10 cellular contexts compared by ENCODE assay signal in genomic region chr2:128408349-128409305, GRCh38.
DNase-seq lines count a peak whose midpoint lies in the region; FAIRE-seq and TF ChIP-seq lines count a peak whose summit lies in the region.
"Had no signal": no experiment of that assay in that cellular context is flagged by ENCODE, and none has a peak within 500 bp of the region (broad histone marks: within the 10 kb centered on the region; RNA-seq: fewer than 3 reads in every experiment).

No MANE protein-coding gene starts in this region.

- H3K79me2 ChIP-seq in GM23248 (ENCODE audit: insufficient read depth) (no peaks in the 10 kb centered on the region), astrocyte (ENCODE audit: insufficient read depth, low read length) (no peaks in the 10 kb centered on the region)

- H3K4me2 ChIP-seq in GM23248 (ENCODE audit: unreplicated experiment) (peak overlapping the region; percentile 70), astrocyte (ENCODE audit: low read length) (peak overlapping the region; percentile 56)

- no peak overlapping the region for H3K4me3 Mint-ChIP-seq in astrocyte (ENCODE audit: unreplicated experiment)

- H3K9me3 ChIP-seq in GM23248 (ENCODE audit: low read depth): no peaks in the 10 kb centered on the region
- no peaks in the 10 kb centered on the region for H3K9me3 ChIP-seq in astrocyte (ENCODE audit: insufficient read depth, low read depth, low read length)

- H3K27me3 Mint-ChIP-seq in astrocyte (ENCODE audit: low read depth, unreplicated experiment): peaks cover 39% of the 10 kb centered on the region

- H3K4me3 ChIP-seq in GM23248 (peak overlapping the region; percentile 48), astrocyte (ENCODE audit: insufficient read depth, low read depth, low read length) (no peak overlapping the region), foreskin fibroblast (ENCODE audit: low read depth in 1 of 2, low read length in 2 of 2) (no peak overlapping the region), skeletal muscle cell (ENCODE audit: low read depth, low read length) (no peak overlapping the region)

- H3K4me1 ChIP-seq in GM23248 (ENCODE audit: insufficient read depth) (peaks cover 20% of the 10 kb centered on the region), astrocyte (ENCODE audit: insufficient read depth, low read length) (peaks cover 14% of the 10 kb centered on the region)

- WGBS in GM23248 (ENCODE audit: low coverage in 1 of 2, low lambda C conversion rate in 2 of 2, missing lambda C conversion rate in 2 of 2), 2 experiments: 2 to 3% methylated on average over 12 to 16 of the region's 17 CpGs

- no peaks in the 10 kb centered on the region for H4K20me1 ChIP-seq in GM23248 (ENCODE audit: insufficient read depth)
- H4K20me1 ChIP-seq in astrocyte (ENCODE audit: insufficient read depth, low read length): no peaks in the 10 kb centered on the region

- H3K27ac ChIP-seq in GM23248: peak overlapping the region; percentile 94
- peak overlapping the region; percentile 52 for H3K27ac ChIP-seq in astrocyte (ENCODE audit: low read depth, low read length)

- FAIRE-seq in astrocyte (lab: Jason Lieb, UNC): peak; percentile 92
- FAIRE-seq: TTC549 had no signal

- peaks cover 19% of the 10 kb centered on the region for H3K4me1 Mint-ChIP-seq in astrocyte (ENCODE audit: low read depth, unreplicated experiment)

- peaks cover 6% of the 10 kb centered on the region; the same call in 1 of the 2 replicates for H3F3A ChIP-seq in GM23248 (ENCODE audit: insufficient read depth)

- peak overlapping the region; percentile 75 for H3K9ac ChIP-seq in GM23248
- peak overlapping the region; percentile 36 for H3K9ac ChIP-seq in astrocyte (ENCODE audit: low read length)

- in situ Hi-C loops in GM23248 (cut with MboI): no loop called here

- no peaks in the 10 kb centered on the region for H3K36me3 Mint-ChIP-seq in astrocyte (ENCODE audit: low read depth, unreplicated experiment)

- DNase-seq in GM23248 (peak; percentile 93), astrocyte (ENCODE audit: low read depth) (peak; percentile 79), foreskin fibroblast (peak; percentile 83 to 90), skeletal muscle cell (ENCODE audit: low read depth) (peak; percentile 52), NCI-H2107 (lab: John Stamatoyannopoulos, UW) (no peak), RKO (ENCODE audit: low spot score) (no peak), NCI-H128 (lab: John Stamatoyannopoulos, UW; ENCODE audit: unreplicated experiment) (no peak), HuH-7 (ENCODE audit: low spot score) (no peak)

- H2AFZ ChIP-seq in GM23248 (peak overlapping the region; percentile 86), astrocyte (ENCODE audit: low read depth, low read length) (peak overlapping the region; percentile 75)

- no peaks in the 10 kb centered on the region for H3K9me2 ChIP-seq in GM23248 (ENCODE audit: insufficient read depth)

- H3K36me3 ChIP-seq in GM23248 (ENCODE audit: low read depth) (no peaks in the 10 kb centered on the region), astrocyte (ENCODE audit: insufficient read depth, low read length) (no peaks in the 10 kb centered on the region)

- H3K27me3 ChIP-seq in GM23248 (replicated peaks; ENCODE audit: insufficient read depth) (no peaks in the 10 kb centered on the region), astrocyte (ENCODE audit: insufficient read depth, low read length) (no peaks in the 10 kb centered on the region)

- peaks cover 6% of the 10 kb centered on the region for H3K9me3 Mint-ChIP-seq in astrocyte (ENCODE audit: unreplicated experiment)
- H3K9me3 Mint-ChIP-seq: activated T-helper 2 cell treated with anti-CD3 and anti-CD28 coated beads, Interferon-gamma antibody, Interleukin-2, Interleukin-4, amounts not matched to agents 10 μg/mL and 5 μg/mL and 100 μg/mL, durations not matched to agents 14 hours and 24 hours and 36 hours had no signal

- TF ChIP-seq CTCF in astrocyte (IDR thresholded peaks at IDR 0.05; ENCODE audit: insufficient read depth, low read depth, low read length) (no peak), foreskin fibroblast (IDR thresholded peaks at IDR 0.05; ENCODE audit: low read depth, low read length) (no peak)

- peak overlapping the region; percentile 85 for H3K27ac Mint-ChIP-seq in astrocyte (ENCODE audit: unreplicated experiment)
- H3K27ac Mint-ChIP-seq: activated T-helper 2 cell treated with anti-CD3 and anti-CD28 coated beads, Interferon-gamma antibody, Interleukin-2, Interleukin-4, amounts not matched to agents 10 μg/mL and 5 μg/mL and 100 μg/mL, durations not matched to agents 14 hours and 24 hours and 36 hours had no signal

Comparison
In these comparisons a context has a peak if more than half of its experiments do, and no peak if none do; other contexts are left out.
1. DNase-seq: peak in GM23248 (single experiment), astrocyte (single experiment), foreskin fibroblast (2 of 2) and skeletal muscle cell (single experiment); none in NCI-H2107 (single experiment), RKO (single experiment), NCI-H128 (single experiment) and HuH-7 (single experiment).